In the genomic region with DNA sequence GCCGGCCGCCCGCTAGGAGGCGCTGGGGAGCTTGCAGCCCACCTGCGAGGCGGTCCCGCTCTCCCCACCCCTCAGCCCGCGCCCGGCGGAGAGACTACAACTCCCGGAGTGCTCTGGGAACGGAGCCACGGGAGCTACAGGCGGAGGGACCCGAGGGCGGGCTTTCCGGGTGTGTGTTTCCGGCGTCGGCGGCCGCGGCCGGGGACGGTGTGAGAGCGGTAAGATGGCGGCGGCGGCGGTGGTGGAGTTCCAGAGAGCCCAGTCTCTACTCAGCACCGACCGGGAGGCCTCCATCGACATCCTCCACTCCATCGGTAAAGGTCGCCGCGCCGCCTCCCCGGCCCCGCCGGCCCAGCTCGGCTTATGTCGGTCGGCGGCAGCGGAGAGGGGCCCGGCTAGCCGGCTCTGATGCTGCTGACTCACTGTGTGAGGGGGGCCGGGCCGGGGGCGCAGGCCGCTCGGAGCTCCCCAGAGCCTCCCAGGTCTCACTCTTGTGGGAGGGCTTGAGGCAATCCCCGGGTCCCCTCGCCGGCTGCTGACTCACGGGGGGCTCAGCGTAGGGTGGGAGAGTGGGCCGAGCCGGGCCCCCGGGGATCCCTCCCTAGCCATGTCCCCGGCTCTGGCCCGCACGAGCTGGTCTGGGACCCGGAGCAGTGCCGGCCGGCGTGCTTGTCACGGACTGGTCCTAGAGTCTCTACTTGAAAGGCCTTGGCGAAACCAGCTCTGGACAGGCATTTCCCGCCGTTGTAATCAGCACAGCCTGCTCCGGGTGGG, we compare ENCODE assay signal across 8 cellular contexts. TPM values are rescaled to one million over a fixed set of nuclear protein-coding genes. Genes with fewer than 3 reads are reported as not detected.
DNase-seq lines count a peak whose midpoint lies in the region; ATAC-seq and TF ChIP-seq lines count a peak whose summit lies in the region.

A gene (plus strand): TSS at position 210 of the 774 bp plus-strand sequence. CDS start 14 bp downstream, at position 224.

- H3K27ac Mint-ChIP-seq in CD14-positive monocyte: peak within 1 kb of the TSS; percentile 78 to 93 (median 91)
- H3K27ac Mint-ChIP-seq in dendritic cell treated with granulocyte-macrophage colony-stimulating factor and Interleukin-4, amounts not matched to agents 40 ng/mL and 50 ng/mL, for 4 days: peak within 1 kb of the TSS; percentile 90

- peaks cover 11 to 20% (median 16%) of the 10 kb centered on the region in 3 donors for H3K27me3 Mint-ChIP-seq in CD14-positive monocyte (ENCODE audit: low read depth in 3 of 3)
- peaks cover 23% of the 10 kb centered on the region for H3K27me3 Mint-ChIP-seq in dendritic cell treated with granulocyte-macrophage colony-stimulating factor and Interleukin-4, amounts not matched to agents 40 ng/mL and 50 ng/mL, for 4 days

- peak within 1 kb of the TSS; percentile 91 to 93 for H3K4me3 Mint-ChIP-seq in CD14-positive monocyte
- H3K4me3 Mint-ChIP-seq in dendritic cell treated with granulocyte-macrophage colony-stimulating factor and Interleukin-4, amounts not matched to agents 40 ng/mL and 50 ng/mL, for 4 days: peak within 1 kb of the TSS; percentile 92

- intact Hi-C loops in CD14-positive monocyte (cut with micrococcal nuclease): loop anchor here in 1 of 2 donors (5.0 to 10.0 kb wide), 2 partner anchors 92 to 180 kb away; a partner anchor contains a TSS
- intact Hi-C loops in dendritic cell treated with granulocyte-macrophage colony-stimulating factor and Interleukin-4, amounts not matched to agents 40 ng/mL and 50 ng/mL, for 4 days (cut with micrococcal nuclease): no loop called here
- intact Hi-C loops in left lung (cut with DNase I): no loop called here

- ATAC-seq in GM19351 (IDR thresholded peaks at IDR 0.05; ENCODE audit: unreplicated experiment) (peak; percentile 92), HG03521 (IDR thresholded peaks at IDR 0.05; ENCODE audit: unreplicated experiment) (peak; percentile 93), left lung (peak; percentile 97)

- peak within 1 kb of the TSS; percentile 86 to 100 for H3K4me3 ChIP-seq in left lung

- H3K9me3 Mint-ChIP-seq in CD14-positive monocyte: peaks cover 0 to 5% (median 0%) of the 10 kb centered on the region in 7 donors
- no peaks in the 10 kb centered on the region for H3K9me3 Mint-ChIP-seq in dendritic cell treated with granulocyte-macrophage colony-stimulating factor and Interleukin-4, amounts not matched to agents 40 ng/mL and 50 ng/mL, for 4 days

- no peaks in the 10 kb centered on the region for H3K27me3 ChIP-seq in left lung

- H3K4me1 Mint-ChIP-seq in CD14-positive monocyte: peaks cover 24% of the 10 kb centered on the region
- peaks cover 30% of the 10 kb centered on the region for H3K4me1 Mint-ChIP-seq in dendritic cell treated with granulocyte-macrophage colony-stimulating factor and Interleukin-4, amounts not matched to agents 40 ng/mL and 50 ng/mL, for 4 days (ENCODE audit: low read depth)

- H3K36me3 ChIP-seq in left lung: peaks cover 4 to 27% of the 10 kb centered on the region in 2 donors

- TF ChIP-seq CTCF in CD14-positive monocyte (IDR thresholded peaks at IDR 0.05) (peak; percentile 67), left lung (IDR thresholded peaks at IDR 0.05) (peak; percentile 82 to 86)

- peaks cover 10 to 22% of the 10 kb centered on the region in 2 donors for H3K4me1 ChIP-seq in left lung

- H3K27ac ChIP-seq in left lung: peak within 1 kb of the TSS; percentile 40 to 86

- peaks cover 27 to 31% of the 10 kb centered on the region in 2 donors for H3K36me3 Mint-ChIP-seq in CD14-positive monocyte
- peaks cover 45% of the 10 kb centered on the region for H3K36me3 Mint-ChIP-seq in dendritic cell treated with granulocyte-macrophage colony-stimulating factor and Interleukin-4, amounts not matched to agents 40 ng/mL and 50 ng/mL, for 4 days (ENCODE audit: low read depth)

- no peaks in the 10 kb centered on the region for H3K9me3 ChIP-seq in left lung

- peak; percentile 91 for DNase-seq in CD14-positive monocyte (ENCODE audit: low spot score)
- DNase-seq in NCI-H748 (lab: John Stamatoyannopoulos, UW; ENCODE audit: unreplicated experiment): peak; percentile 97
- peak; percentile 98 to 99 for DNase-seq in activated CD4-positive, alpha-beta T cell treated with anti-CD3 and anti-CD28 coated beads, Interleukin-2, amount 50 U/mL, for 24 hours (ENCODE audit: low read depth in 1 of 2, low spot score in 1 of 2)
- peak; percentile 98 to 99 for DNase-seq in left lung
- peak; percentile 99 for DNase-seq in stimulated activated CD4-positive, alpha-beta T cell treated with anti-CD3 and anti-CD28 coated beads, Interleukin-2, amount 100 ng/mL, for 48 hours

RNA-seq across cellular contexts. Expression of the gene that starts here (rescaled TPM):
- polyA plus RNA-seq in CD14-positive monocyte: 100 to 1,000 TPM in 1 of 2 donors, 10 to 100 TPM in 1; 91.8 to 112 TPM
- 100 to 1,000 TPM in 1 of 2 donors, 10 to 100 TPM in 1; 67.4 to 115 TPM for total RNA-seq in left lung

Comparison
In these comparisons a context has a peak if more than half of its experiments do, and no peak if none do; other contexts are left out.
1. Peak in every context shown above with its lines: DNase-seq, ATAC-seq, H3K4me3 ChIP-seq and H3K27ac ChIP-seq.